8 cellular contexts compared by ENCODE assay signal in genomic region chr4:8394125-8394524, GRCh38. TPM values are rescaled to one million over a fixed set of nuclear protein-coding genes. Genes with fewer than 3 reads are reported as not detected.
A peak's percentile ranks its signal among the peaks of the same experiment; 100 is the strongest.
DNase-seq lines count a peak whose midpoint lies in the region; ATAC-seq and TF ChIP-seq lines count a peak whose summit lies in the region.

No MANE protein-coding gene starts in this region.

- DNase-seq in HFFc6, result no peak
- no peak for DNase-seq in coronary artery (ENCODE audit: low spot score)
- DNase-seq in lower leg skin (ENCODE audit: low spot score in 2 of 2), result peak; percentile 67 to 95
- DNase-seq in DMS 273 treated with DMSO at 0.1 percent for 48 hours (lab: John Stamatoyannopoulos, UW), result no peak
- DNase-seq in activated T-cell treated with anti-CD3 and anti-CD28 coated beads, Interleukin-2, amount 50 U/mL, for 48 hours, result no peak
- DNase-seq in cortex of kidney (lab: John Stamatoyannopoulos, UW), result no peak

- peak overlapping the region; percentile 3 to 69 for H3K27ac ChIP-seq in coronary artery
- H3K27ac ChIP-seq in skeletal muscle tissue (ENCODE audit: low read depth, low read length), result peak overlapping the region; percentile 59

- H3K9ac ChIP-seq in skeletal muscle tissue (ENCODE audit: low read depth in 1 of 3, low read length in 3 of 3), result peak overlapping the region in 1 of 3 donors; percentile 57

- H3K4me1 ChIP-seq in skeletal muscle tissue (ENCODE audit: control insufficient read depth in 3 of 3, insufficient read depth in 3 of 3, low read length in 3 of 3), result peaks cover 23 to 42% (median 41%) of the 10 kb centered on the region in 3 donors

- H3K9me3 ChIP-seq in skeletal muscle tissue (ENCODE audit: control insufficient read depth in 3 of 3, low read length in 3 of 3), result no peaks in the 10 kb centered on the region

- H3K4me3 Mint-ChIP-seq in HFFc6, result peak overlapping the region; percentile 73

- TF ChIP-seq POLR2A in lower leg skin (IDR thresholded peaks at IDR 0.05), result no peak

- H3K36me3 ChIP-seq in skeletal muscle tissue (ENCODE audit: control insufficient read depth in 3 of 3, insufficient read depth in 3 of 3, low read length in 3 of 3), result peaks cover 30 to 46% (median 39%) of the 10 kb centered on the region in 3 donors

- 47 to 60% methylated on average over 18 of the region's 18 CpGs for WGBS in lower leg skin, 2 donors

- intact Hi-C loops in lower leg skin (cut with DNase I; ENCODE audit: low total_unique reads), result no loop called here

- H3K27ac Mint-ChIP-seq in HFFc6, result peak overlapping the region; percentile 89

- H3K9me3 Mint-ChIP-seq in HFFc6, result no peaks in the 10 kb centered on the region

- H3K4me3 ChIP-seq in coronary artery (peak overlapping the region; percentile 24), lower leg skin (ENCODE audit: low read depth, poor library complexity, severe bottlenecking) (no peak overlapping the region), skeletal muscle tissue (ENCODE audit: low read length in 3 of 3) (no peak overlapping the region)

- H3K4me1 Mint-ChIP-seq in HFFc6 (ENCODE audit: low read depth), result peaks cover 36% of the 10 kb centered on the region

- H3K36me3 Mint-ChIP-seq in HFFc6 (ENCODE audit: low read depth), result peaks cover 21% of the 10 kb centered on the region

- TF ChIP-seq CTCF in HFFc6 (IDR thresholded peaks at IDR 0.05) (no peak), coronary artery (IDR thresholded peaks at IDR 0.05) (no peak), lower leg skin (IDR thresholded peaks at IDR 0.05) (no peak)

- H3K27me3 ChIP-seq in skeletal muscle tissue (ENCODE audit: control insufficient read depth in 3 of 3, insufficient read depth in 3 of 3, low read length in 3 of 3), result no peaks in the 10 kb centered on the region

- no peaks in the 10 kb centered on the region; the same call in none of the 2 replicates for H3K27me3 Mint-ChIP-seq in HFFc6 (ENCODE audit: insufficient read depth)

- ATAC-seq in HG02763 (IDR thresholded peaks at IDR 0.05; ENCODE audit: unreplicated experiment), result no peak

RNA-seq across cellular contexts. Expression of gene ACOX3, which starts 46.4 kb away (rescaled TPM):
- total RNA-seq in HFFc6 (2021; fragmentation: NEBNext Ultra II Directional; extraction: Animal tissue kit (Norgen Biotek cat#: 25700)), result 10 to 100 TPM; 18.6 to 23.2 (median 19.9) TPM
- total RNA-seq in lower leg skin, result 10 to 100 TPM; 37.5 to 55.9 (median 41.2) TPM
- 21.9 TPM for total RNA-seq in skeletal muscle tissue

RNA-seq across cellular contexts. Expression of gene TRMT44, which starts 46.5 kb away (rescaled TPM):
- total RNA-seq in HFFc6 (2021; fragmentation: NEBNext Ultra II Directional; extraction: Animal tissue kit (Norgen Biotek cat#: 25700)), result 10 to 100 TPM in 3 of 6 experiments, 1 to 10 TPM in 3; 8.8 to 10.7 (median 10.0) TPM
- total RNA-seq in lower leg skin (10 to 100 TPM; 39.0 to 61.0 (median 49.2) TPM), skeletal muscle tissue (11.0 TPM)

Comparison
In these comparisons a context has a peak if more than half of its experiments do, and no peak if none do; other contexts are left out.
1. DNase-seq: peak in lower leg skin (2 of 2); none in HFFc6 (single experiment), coronary artery (single experiment), DMS 273 treated with DMSO at 0.1 percent for 48 hours (single experiment), activated T-cell treated with anti-CD3 and anti-CD28 coated beads, Interleukin-2, amount 50 U/mL, for 48 hours (0 of 2) and cortex of kidney (single experiment).